ENCODE assay signal across 14 cellular contexts in genomic region chr12:1635656-1636055, GRCh38. TPM values are rescaled to one million over a fixed set of nuclear protein-coding genes. Genes with fewer than 3 reads are reported as not detected.
DNase-seq lines count a peak whose midpoint lies in the region; TF ChIP-seq lines count a peak whose summit lies in the region.
"Had no signal": no experiment of that assay in that cellular context is flagged by ENCODE, and none has a peak within 500 bp of the region (broad histone marks: within the 10 kb centered on the region; RNA-seq: fewer than 3 reads in every experiment).

No MANE protein-coding gene starts in this region.

- TF ChIP-seq CTCF in HL-60 (IDR thresholded peaks at IDR 0.05; ENCODE audit: insufficient read depth, low read length) (no peak), esophagus muscularis mucosa (IDR thresholded peaks at IDR 0.05) (no peak), retinal pigment epithelial cell (conservative IDR thresholded peaks at IDR 0.05; ENCODE audit: low read depth, low read length) (no peak)

- peaks cover 29 to 80% (median 72%) of the 10 kb centered on the region in 4 donors for H3K4me1 ChIP-seq in esophagus muscularis mucosa

- peak overlapping the region; percentile 43 for H3K27ac ChIP-seq in HL-60 (replicated peaks)
- peak overlapping the region; percentile 45 to 93 (median 82) for H3K27ac ChIP-seq in esophagus muscularis mucosa (replicated peaks in 1 of 4)
- H3K27ac ChIP-seq: Peyer's patch had no signal

- 69% methylated on average over 6 of the region's 6 CpGs for WGBS in esophagus muscularis mucosa

- no peak overlapping the region for H3K4me3 ChIP-seq in HL-60 (replicated peaks; ENCODE audit: insufficient read depth, low read length)
- no peak overlapping the region for H3K4me3 ChIP-seq in esophagus muscularis mucosa
- peak overlapping the region; percentile 10 for H3K4me3 ChIP-seq in retinal pigment epithelial cell (ENCODE audit: low read length)
- no peak overlapping the region for H3K4me3 ChIP-seq in H7 (ENCODE audit: insufficient read depth, low read depth, low read length)
- H3K4me3 ChIP-seq: Peyer's patch had no signal

- H3K9me3 ChIP-seq in esophagus muscularis mucosa = no peaks in the 10 kb centered on the region
- H3K9me3 ChIP-seq: Peyer's patch had no signal

- peaks cover 4% of the 10 kb centered on the region for H3K27me3 ChIP-seq in HL-60 (ENCODE audit: insufficient read depth, poor library complexity, severe bottlenecking)
- H3K27me3 ChIP-seq in esophagus muscularis mucosa = no peaks in the 10 kb centered on the region
- peaks cover 28% of the 10 kb centered on the region for H3K27me3 ChIP-seq in H7 (ENCODE audit: control insufficient read depth, insufficient read depth, low read length)
- H3K27me3 ChIP-seq: Peyer's patch had no signal

- no peak for TF ChIP-seq EP300 in esophagus muscularis mucosa (IDR thresholded peaks at IDR 0.05)

- no peak for TF ChIP-seq POLR2A in esophagus muscularis mucosa (IDR thresholded peaks at IDR 0.05; ENCODE audit: low read depth)

- peaks cover 0 to 21% (median 11%) of the 10 kb centered on the region in 4 donors for H3K36me3 ChIP-seq in esophagus muscularis mucosa
- no peaks in the 10 kb centered on the region for H3K36me3 ChIP-seq in H7 (replicated peaks; ENCODE audit: control insufficient read depth, insufficient read depth, low read length)
- H3K36me3 ChIP-seq: Peyer's patch had no signal

- intact Hi-C loops in esophagus muscularis mucosa (cut with DNase I) = no loop called here

- DNase-seq in HL-60 (ENCODE audit: low read depth in 1 of 2, low spot score in 1 of 2) (peak in 1 of 2 experiments; percentile 72), NOMO-1 treated with DMSO at 0.1 percent for 48 hours (lab: John Stamatoyannopoulos, UW; ENCODE audit: unreplicated experiment) (peak; percentile 65), esophagus muscularis mucosa (ENCODE audit: extremely low spot score) (no peak), retinal pigment epithelial cell (ENCODE audit: low read depth) (no peak), nucleus accumbens (lab: John Stamatoyannopoulos, UW) (no peak), H7 (no peak), NCI-H2171 treated with DMSO at 0.1 percent for 48 hours (lab: John Stamatoyannopoulos, UW) (no peak)
- DNase-seq: DMS79 treated with DMSO at 0.1 percent for 48 hours, Karpas-422, NCI-H1417, NCI-H187, NCI-H345, Peyer's patch, SHP77 had no signal

RNA-seq across cellular contexts. Expression of gene WNT5B, which starts 6.6 kb away (rescaled TPM):
- 100 to 1,000 TPM in 1 of 4 donors, 10 to 100 TPM in 3; 33.5 to 112 (median 53.5) TPM for total RNA-seq in esophagus muscularis mucosa
- total RNA-seq in H7 (2014; rRNA removed; shearing (Covaris generic)) = 1.6 and 4.4 TPM in 2 replicates

RNA-seq across cellular contexts. Expression of gene FBXL14, which starts 41.3 kb away (rescaled TPM):
- 10 to 100 TPM; 12.0 to 22.6 (median 16.0) TPM for total RNA-seq in esophagus muscularis mucosa
- total RNA-seq in H7 (2014; rRNA removed; shearing (Covaris generic)) = 20.8 and 21.4 TPM in 2 replicates

RNA-seq across cellular contexts. Expression of gene ADIPOR2, which starts 55.2 kb away (rescaled TPM):
- total RNA-seq in esophagus muscularis mucosa = 10 to 100 TPM; 28.2 to 37.4 (median 34.1) TPM
- 23.0 and 26.5 TPM in 2 replicates for total RNA-seq in H7 (2014; rRNA removed; shearing (Covaris generic))
